ENCODE assay signal across 1 cellular context in the genomic region with DNA sequence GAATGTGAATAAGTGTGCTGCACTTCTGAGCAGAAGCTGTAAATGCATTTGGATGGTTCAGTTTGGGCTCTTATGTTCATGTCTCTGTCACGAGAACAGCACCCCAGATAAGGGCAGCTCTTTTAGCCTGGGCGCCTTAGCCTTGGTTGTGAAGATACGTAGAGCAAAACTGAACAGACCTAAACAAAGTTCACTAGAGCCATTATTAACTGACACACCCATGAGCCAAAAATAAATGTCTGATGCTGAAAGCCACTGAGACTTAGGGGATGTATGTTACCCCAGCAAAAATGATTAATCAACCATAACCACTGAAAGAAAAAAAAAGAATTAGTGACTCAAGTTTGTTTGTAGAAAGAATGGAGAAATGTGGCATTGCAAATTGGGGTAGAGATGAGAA.
TF ChIP-seq lines count a peak whose summit lies in the region.

No MANE protein-coding gene starts in this region.

TF ChIP-seq in IMR-90, 13 proteins besides CTCF, POLR2A, EP300 and RAD21:
- TF ChIP-seq NFE2L2 (IDR thresholded peaks at IDR 0.05; ENCODE audit: low read depth, low read length) = no peak
- TF ChIP-seq MAFK (IDR thresholded peaks at IDR 0.05; ENCODE audit: low read depth, low read length) = no peak
- no peak for TF ChIP-seq RFX5 (IDR thresholded peaks at IDR 0.05; ENCODE audit: low read depth, low read length)
TF ChIP-seq in IMR-90: peak in this region for 0.
